In genomic region chr16:82010649-82011048, GRCh38 we compare ENCODE assay signal across 11 cellular contexts. TPM values are rescaled to one million over a fixed set of nuclear protein-coding genes. Genes with fewer than 3 reads are reported as not detected.
DNase-seq lines count a peak whose midpoint lies in the region; ATAC-seq and TF ChIP-seq lines count a peak whose summit lies in the region.
"Had no signal": no experiment of that assay in that cellular context is flagged by ENCODE, and none has a peak within 500 bp of the region (broad histone marks: within the 10 kb centered on the region; RNA-seq: fewer than 3 reads in every experiment).

No MANE protein-coding gene starts in this region.

- no peaks in the 10 kb centered on the region for H3K9me3 ChIP-seq in Panc1 (ENCODE audit: control insufficient read depth, insufficient read depth, low read depth, low read length)
- H3K9me3 ChIP-seq in effector memory CD4-positive, alpha-beta T cell (ENCODE audit: control insufficient read depth, low read length) = no peaks in the 10 kb centered on the region

- intact Hi-C loops in Panc1 (cut with micrococcal nuclease; ENCODE audit: unreplicated experiment) = no loop called here

- H3K27ac ChIP-seq in Panc1 (ENCODE audit: low read length) (no peak overlapping the region), rectal smooth muscle tissue (ENCODE audit: low read depth, low read length) (no peak overlapping the region)
- no peak overlapping the region for H3K27ac ChIP-seq in effector memory CD4-positive, alpha-beta T cell (ENCODE audit: insufficient read depth, low read length, poor library complexity, severe bottlenecking)
- H3K27ac ChIP-seq: hepatocyte had no signal

- POLR2A ChIA-PET in Panc1 (lab: Charles Lee) = no interaction called here

- in situ Hi-C loops in Panc1 (cut with HindIII; ENCODE audit: low pct_unique_long_range_greater_than_20kb, low sequenced_read_pairs) = no loop called here

- DNase-seq in Panc1 (ENCODE audit: low read depth, low spot score) = no peak
- DNase-seq in effector memory CD4-positive, alpha-beta T cell = no peak
- DNase-seq in NAMALWA (ENCODE audit: low spot score) = no peak
- DNase-seq in stimulated activated naive CD4-positive, alpha-beta T cell treated with Interleukin-2 at 50 U/mL for 16 hours (lab: John Stamatoyannopoulos, UW) = no peak
- no peak for DNase-seq in glomerular visceral epithelial cell (ENCODE audit: extremely low spot score)
- no peak for DNase-seq in AG08396 (ENCODE audit: low spot score)
- DNase-seq: GDM1, Kasumi-1 had no signal

- no peak overlapping the region for H3K9ac ChIP-seq in rectal smooth muscle tissue (ENCODE audit: low read length)

- H3K27me3 ChIP-seq in Panc1 (ENCODE audit: control insufficient read depth, insufficient read depth, low read length) = no peaks in the 10 kb centered on the region; the same call in none of the 2 replicates
- no peaks in the 10 kb centered on the region for H3K27me3 ChIP-seq in effector memory CD4-positive, alpha-beta T cell (replicated peaks; ENCODE audit: control insufficient read depth, insufficient read depth, low read length, poor library complexity, severe bottlenecking)
- no peaks in the 10 kb centered on the region for H3K27me3 ChIP-seq in rectal smooth muscle tissue (ENCODE audit: control insufficient read depth, insufficient read depth, low read length)
- H3K27me3 ChIP-seq: hepatocyte had no signal

- no peaks in the 10 kb centered on the region for H3K4me1 ChIP-seq in Panc1 (ENCODE audit: control insufficient read depth, insufficient read depth, low read length)
- peaks cover 5% of the 10 kb centered on the region for H3K4me1 ChIP-seq in effector memory CD4-positive, alpha-beta T cell (ENCODE audit: control insufficient read depth, insufficient read depth, low read length, poor library complexity, severe bottlenecking)
- no peaks in the 10 kb centered on the region for H3K4me1 ChIP-seq in rectal smooth muscle tissue (ENCODE audit: control insufficient read depth, insufficient read depth, low read length)

- H3K4me3 ChIP-seq in GM12875 (ENCODE audit: low read depth, low read length) (peak overlapping the region; percentile 70), Panc1 (ENCODE audit: low read depth in 2 of 2, low read length in 2 of 2) (peak overlapping the region; percentile 12 to 29), rectal smooth muscle tissue (ENCODE audit: low read length) (peak overlapping the region; percentile 69)
- peak overlapping the region; percentile 76 for H3K4me3 ChIP-seq in effector memory CD4-positive, alpha-beta T cell (ENCODE audit: insufficient read depth, low read depth, low read length, poor library complexity, severe bottlenecking)
- H3K4me3 ChIP-seq: hepatocyte had no signal

- H3K36me3 ChIP-seq in Panc1 (ENCODE audit: control insufficient read depth, insufficient read depth, low read length) (peaks cover 4% of the 10 kb centered on the region; the same call in 1 of the 2 replicates), rectal smooth muscle tissue (ENCODE audit: control insufficient read depth, insufficient read depth, low read length) (no peaks in the 10 kb centered on the region)
- no peaks in the 10 kb centered on the region for H3K36me3 ChIP-seq in effector memory CD4-positive, alpha-beta T cell (ENCODE audit: control insufficient read depth, insufficient read depth, low read length)

- ATAC-seq in Panc1 = no peak

- CTCF ChIA-PET in Panc1 (lab: Charles Lee) = no interaction called here

- TF ChIP-seq CTCF in GM12875 (IDR thresholded peaks at IDR 0.05; ENCODE audit: borderline replicate concordance, insufficient read depth, low read depth, low read length) = no peak
- no peak for TF ChIP-seq CTCF in Panc1 (IDR thresholded peaks at IDR 0.05)

- BruUV-seq in Panc1 (replicated peaks; lab: Mats Ljungman, UMichigan) = no TSS peak

RNA-seq across cellular contexts. Expression of gene SDR42E1, which starts 0.6 kb away (rescaled TPM):
- 0.33 TPM for total RNA-seq in Panc1 (2021; ENCODE audit: unreplicated experiment)
- polyA plus RNA-seq in Panc1 (2012; ENCODE audit: insufficient read length) = 0.75 TPM
- total RNA-seq: hepatocyte had no signal

RNA-seq across cellular contexts. Expression of gene HSD17B2, which starts 24.4 kb away (rescaled TPM):
- total RNA-seq in Panc1 (2021; ENCODE audit: unreplicated experiment) = 0.41 TPM
- 0.65 TPM for polyA plus RNA-seq in Panc1 (2012; ENCODE audit: insufficient read length)

Comparison
In these comparisons a context has a peak if more than half of its experiments do, and no peak if none do; other contexts are left out.
1. H3K4me3 ChIP-seq: peak in every context shown above with its lines; median percentile 76 in effector memory CD4-positive, alpha-beta T cell; 70 in GM12875; 69 in rectal smooth muscle tissue; 20 in Panc1.